Comparison of ENCODE assay signal across 2 cellular contexts in the genomic region with DNA sequence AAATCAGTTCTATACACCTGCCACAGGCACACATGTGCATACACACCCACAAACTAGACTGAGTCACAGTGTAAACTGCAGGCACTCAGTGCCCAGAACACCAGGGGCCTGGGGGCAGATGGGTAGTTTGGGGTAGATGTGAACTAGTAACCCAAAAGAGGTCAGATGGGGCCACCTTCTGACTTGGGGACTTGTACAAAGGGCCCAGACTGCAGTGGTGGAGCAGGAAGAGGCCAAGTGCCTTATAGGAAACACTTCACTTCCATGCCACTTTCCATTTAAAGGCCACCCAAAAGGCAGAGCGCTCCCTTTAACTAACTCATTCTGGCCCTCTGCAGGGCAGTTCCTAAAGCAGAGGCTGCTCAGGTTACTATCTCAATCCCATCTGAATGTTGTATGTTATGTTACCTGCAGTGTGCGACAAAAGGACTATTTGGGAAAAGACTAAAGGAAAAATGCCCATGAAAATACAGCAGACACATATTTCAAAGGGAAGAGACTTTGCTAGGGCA.
TF ChIP-seq lines count a peak whose summit lies in the region.

No MANE protein-coding gene starts in this region.

TF ChIP-seq in HepG2, 621 proteins besides CTCF, POLR2A, EP300 and RAD21:
- TF ChIP-seq FOSL2 (CRISPR knock-in tag; IDR thresholded peaks at IDR 0.05) (peak; percentile 43), ZNF552 (CRISPR knock-in tag; IDR thresholded peaks at IDR 0.05; ENCODE audit: borderline replicate concordance) (no peak)

TF ChIP-seq in H1, 55 proteins besides CTCF, POLR2A, EP300 and RAD21:
- TF ChIP-seq EZH2 (IDR thresholded peaks at IDR 0.05; ENCODE audit: low read depth, low read length, severe bottlenecking) (no peak), TAF7 (optimal IDR thresholded peaks at IDR 0.05; ENCODE audit: borderline replicate concordance, low read depth, low read length) (no peak), SIN3A (conservative IDR thresholded peaks at IDR 0.05 in 1 of 2, IDR thresholded peaks at IDR 0.05 in 1 of 2; ENCODE audit: low read depth in 1 of 2, low read length in 2 of 2) (no peak), MAX (IDR thresholded peaks at IDR 0.05) (no peak), SP4 (IDR thresholded peaks at IDR 0.05; ENCODE audit: low read length) (no peak), MAFK (IDR thresholded peaks at IDR 0.05; ENCODE audit: low read depth, low read length) (no peak), NANOG (IDR thresholded peaks at IDR 0.05; ENCODE audit: insufficient read depth, low read depth, low read length, poor library complexity, severe bottlenecking) (no peak)
